9 cellular contexts compared by ENCODE assay signal in the genomic region with DNA sequence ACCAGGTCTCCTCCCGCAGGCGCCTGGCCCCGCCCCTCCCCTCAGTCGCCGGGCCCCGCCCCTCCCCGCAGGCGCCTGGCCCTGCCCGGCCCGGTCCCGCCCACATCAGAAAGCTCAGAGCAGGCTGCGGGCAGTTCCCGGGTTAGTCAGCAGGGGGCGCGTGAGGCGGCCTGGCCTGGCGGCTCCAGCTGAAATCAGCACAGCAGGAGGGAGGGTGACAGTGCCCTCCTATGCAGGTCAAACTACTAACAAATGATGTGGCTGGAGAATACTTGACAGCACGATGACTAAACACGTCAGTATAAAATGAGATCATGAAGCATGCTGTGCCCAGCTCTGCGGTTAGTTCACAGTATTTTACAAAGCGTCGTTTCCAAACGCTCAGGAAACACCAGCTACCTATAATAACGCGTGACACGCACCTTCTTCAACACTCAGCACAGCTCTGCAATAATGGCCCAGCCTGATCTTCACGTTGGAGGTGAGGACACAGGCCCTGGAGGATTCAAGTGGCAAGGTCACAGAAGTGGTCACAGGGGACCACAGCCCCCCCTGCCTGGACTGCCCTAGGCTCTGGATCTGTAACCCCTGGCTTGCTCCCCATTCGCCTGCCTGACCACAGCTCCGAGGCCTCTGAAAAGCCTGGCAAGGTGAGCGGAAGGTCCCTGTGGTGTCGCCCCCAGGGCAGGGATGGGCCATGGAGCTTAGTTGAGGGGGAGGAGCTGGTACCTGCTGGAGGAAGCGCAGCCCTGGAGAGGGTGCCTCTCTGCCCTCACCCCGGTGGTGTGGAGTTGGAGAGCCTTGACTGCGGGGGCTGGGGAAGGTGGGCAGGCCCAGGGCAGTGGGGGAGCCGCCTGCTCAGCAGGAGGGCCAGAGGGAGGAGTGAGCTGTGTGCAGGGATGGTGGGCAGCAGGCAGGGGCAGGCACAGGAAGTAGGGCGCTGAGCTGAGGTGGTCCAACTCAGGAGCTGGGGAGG.
A peak's percentile ranks its signal among the peaks of the same experiment; 100 is the strongest.
DNase-seq lines count a peak whose midpoint lies in the region; ATAC-seq, FAIRE-seq and TF ChIP-seq lines count a peak whose summit lies in the region.
"Had no signal": no experiment of that assay in that cellular context is flagged by ENCODE, and none has a peak within 500 bp of the region (broad histone marks: within the 10 kb centered on the region; RNA-seq: fewer than 3 reads in every experiment).

No MANE protein-coding gene starts in this region.

- peak overlapping the region; percentile 89 for H3K14ac ChIP-seq in neuronal stem cell (ENCODE audit: low read length)

- H2BK120ac ChIP-seq in neuronal stem cell (ENCODE audit: low read depth, low read length): peak overlapping the region; percentile 74

- no CpG with 5 or more reads among the region's 36 CpGs for WGBS in neuronal stem cell (ENCODE audit: extremely low coverage in 2 of 2, insufficient read length in 2 of 2, insufficient replicate concordance in 1 of 2), 2 donors

- H3K4me3 ChIP-seq in Jurkat, Clone E6-1 (ENCODE audit: low read length): no peak overlapping the region
- H3K4me3 ChIP-seq in fibroblast of the aortic adventitia (ENCODE audit: low read depth, low read length): no peak overlapping the region
- H3K4me3 ChIP-seq in neuronal stem cell (ENCODE audit: low read length in 2 of 2): no peak overlapping the region

- H2AK5ac ChIP-seq in neuronal stem cell (ENCODE audit: low read depth, low read length): peak overlapping the region; percentile 36

- no peak overlapping the region for H3K4me3 Mint-ChIP-seq in activated T-helper 1 cell treated with anti-CD3 and anti-CD28 coated beads, Interleukin-12 subunit alpha, Interleukin-12 subunit beta, Interleukin-2, Interleukin-4 antibody, amounts not matched to agents 30 ng/mL and 10 ng/mL and 1 ng/mL, durations not matched to agents 14 hours and 24 hours and 36 hours

- peak overlapping the region; percentile 90 for H2BK5ac ChIP-seq in neuronal stem cell (ENCODE audit: low read length)

- no peak overlapping the region for H2AFZ ChIP-seq in neuronal stem cell (ENCODE audit: low read length)

- TF ChIP-seq CTCF in fibroblast of the aortic adventitia (IDR thresholded peaks at IDR 0.05; ENCODE audit: insufficient read depth, low read length): peak; percentile 94

- peak overlapping the region; percentile 22 for H3K4me2 ChIP-seq in neuronal stem cell (ENCODE audit: insufficient read depth, low read length, poor library complexity, severe bottlenecking)

- H2BK12ac ChIP-seq in neuronal stem cell (ENCODE audit: low read length): peak overlapping the region; percentile 90

- peak overlapping the region; percentile 75 for H3K23ac ChIP-seq in neuronal stem cell (ENCODE audit: low read depth, low read length, poor library complexity)

- no peaks in the 10 kb centered on the region for H3K9me3 ChIP-seq in neuronal stem cell (replicated peaks in 1 of 2; ENCODE audit: control insufficient read depth in 2 of 2, insufficient read depth in 1 of 2, low read depth in 1 of 2, low read length in 2 of 2)

- H3K27ac Mint-ChIP-seq in activated T-helper 1 cell treated with anti-CD3 and anti-CD28 coated beads, Interleukin-12 subunit alpha, Interleukin-12 subunit beta, Interleukin-2, Interleukin-4 antibody, amounts not matched to agents 30 ng/mL and 10 ng/mL and 1 ng/mL, durations not matched to agents 14 hours and 24 hours and 36 hours: peak overlapping the region; percentile 64

- H3K9ac ChIP-seq in neuronal stem cell (ENCODE audit: low read depth, low read length, poor library complexity): peak overlapping the region; percentile 70

- H3K4me1 Mint-ChIP-seq in activated T-helper 1 cell treated with anti-CD3 and anti-CD28 coated beads, Interleukin-12 subunit alpha, Interleukin-12 subunit beta, Interleukin-2, Interleukin-4 antibody, amounts not matched to agents 30 ng/mL and 10 ng/mL and 1 ng/mL, durations not matched to agents 14 hours and 24 hours and 36 hours (ENCODE audit: low read depth): peaks cover 10% of the 10 kb centered on the region

- H3K18ac ChIP-seq in neuronal stem cell (ENCODE audit: low read length): peak overlapping the region; percentile 97

- H3K4me1 ChIP-seq in neuronal stem cell (ENCODE audit: control insufficient read depth in 2 of 2, insufficient read depth in 1 of 2, low read depth in 1 of 2, low read length in 2 of 2): peaks cover 5 to 19% of the 10 kb centered on the region in 2 donors

- no peak overlapping the region for H4K8ac ChIP-seq in neuronal stem cell (ENCODE audit: low read depth, low read length)

- peaks cover 25% of the 10 kb centered on the region for H3K27me3 Mint-ChIP-seq in activated T-helper 1 cell treated with anti-CD3 and anti-CD28 coated beads, Interleukin-12 subunit alpha, Interleukin-12 subunit beta, Interleukin-2, Interleukin-4 antibody, amounts not matched to agents 30 ng/mL and 10 ng/mL and 1 ng/mL, durations not matched to agents 14 hours and 24 hours and 36 hours (ENCODE audit: insufficient read depth)

- no peaks in the 10 kb centered on the region for H3K9me3 Mint-ChIP-seq in activated T-helper 1 cell treated with anti-CD3 and anti-CD28 coated beads, Interleukin-12 subunit alpha, Interleukin-12 subunit beta, Interleukin-2, Interleukin-4 antibody, amounts not matched to agents 30 ng/mL and 10 ng/mL and 1 ng/mL, durations not matched to agents 14 hours and 24 hours and 36 hours

- no peak overlapping the region for H4K91ac ChIP-seq in neuronal stem cell (ENCODE audit: low read depth, low read length, poor library complexity)

- H2BK15ac ChIP-seq in neuronal stem cell (ENCODE audit: low read length): peak overlapping the region; percentile 87

- DNase-seq in DMS114 treated with DMSO at 0.1 percent for 48 hours (lab: John Stamatoyannopoulos, UW; ENCODE audit: unreplicated experiment): peak; percentile 1
- peak; percentile 55 for DNase-seq in Jurkat, Clone E6-1 (ENCODE audit: low read depth, low spot score)
- DNase-seq in RCC 7860 (ENCODE audit: low spot score): peak; percentile 94
- peak; percentile 85 for DNase-seq in activated T-helper 1 cell treated with anti-CD3 and anti-CD28 coated beads, Interleukin-12 subunit alpha, Interleukin-12 subunit beta, Interleukin-2, Interleukin-4 antibody, amounts not matched to agents 30 ng/mL and 10 ng/mL and 1 ng/mL, durations not matched to agents 14 hours and 24 hours and 36 hours (ENCODE audit: low spot score)
- peak; percentile 78 for DNase-seq in fibroblast of the aortic adventitia (ENCODE audit: low read depth)
- peak; percentile 85 for DNase-seq in neuronal stem cell (ENCODE audit: low spot score)
- DNase-seq in stromal cell of bone marrow (ENCODE audit: low read depth): peak; percentile 76

- no peaks in the 10 kb centered on the region for H3K36me3 Mint-ChIP-seq in activated T-helper 1 cell treated with anti-CD3 and anti-CD28 coated beads, Interleukin-12 subunit alpha, Interleukin-12 subunit beta, Interleukin-2, Interleukin-4 antibody, amounts not matched to agents 30 ng/mL and 10 ng/mL and 1 ng/mL, durations not matched to agents 14 hours and 24 hours and 36 hours (ENCODE audit: low read depth)

- peak; percentile 82 for ATAC-seq in GM21529 (IDR thresholded peaks at IDR 0.05; ENCODE audit: unreplicated experiment)

- intact Hi-C loops in activated T-helper 1 cell treated with anti-CD3 and anti-CD28 coated beads, Interleukin-12 subunit alpha, Interleukin-12 subunit beta, Interleukin-2, Interleukin-4 antibody, amounts not matched to agents 30 ng/mL and 10 ng/mL and 1 ng/mL, durations not matched to agents 14 hours and 24 hours and 36 hours (cut with micrococcal nuclease): loop anchor here (1.0 to 10.0 kb wide), 7 partner anchors 54 to 1303 kb away; a partner anchor contains a TSS

- no peak overlapping the region for H3K4ac ChIP-seq in neuronal stem cell (ENCODE audit: low read length)

- H3K27ac ChIP-seq in neuronal stem cell (replicated peaks; ENCODE audit: low read length): no peak overlapping the region

- H3K79me1 ChIP-seq in neuronal stem cell (ENCODE audit: low read depth, low read length): no peaks in the 10 kb centered on the region

- H3K36me3 ChIP-seq in neuronal stem cell (replicated peaks in 1 of 2; ENCODE audit: control insufficient read depth in 2 of 2, insufficient read depth in 2 of 2, low read length in 2 of 2): no peaks in the 10 kb centered on the region

- peaks cover 0 to 35% (median 14%) of the 10 kb centered on the region in 3 experiments for H3K27me3 ChIP-seq in neuronal stem cell (ENCODE audit: control insufficient read depth in 3 of 3, insufficient read depth in 3 of 3, low read depth in 1 of 3, low read length in 3 of 3)

- FAIRE-seq in RCC 7860 (lab: Jason Lieb, UNC): peak; percentile 75
- FAIRE-seq: endometrium had no signal

Comparison
In these comparisons a context has a peak if more than half of its experiments do, and no peak if none do; other contexts are left out.
1. DNase-seq: peak in every context shown above with its lines; median percentile 94 in RCC 7860; 85 in activated T-helper 1 cell treated with anti-CD3 and anti-CD28 coated beads, Interleukin-12 subunit alpha, Interleukin-12 subunit beta, Interleukin-2, Interleukin-4 antibody, amounts not matched to agents 30 ng/mL and 10 ng/mL and 1 ng/mL, durations not matched to agents 14 hours and 24 hours and 36 hours; 85 in neuronal stem cell; 78 in fibroblast of the aortic adventitia; 76 in stromal cell of bone marrow; 55 in Jurkat, Clone E6-1; 1 in DMS114 treated with DMSO at 0.1 percent for 48 hours.